ENCODE assay signal across 9 cellular contexts in the genomic region with DNA sequence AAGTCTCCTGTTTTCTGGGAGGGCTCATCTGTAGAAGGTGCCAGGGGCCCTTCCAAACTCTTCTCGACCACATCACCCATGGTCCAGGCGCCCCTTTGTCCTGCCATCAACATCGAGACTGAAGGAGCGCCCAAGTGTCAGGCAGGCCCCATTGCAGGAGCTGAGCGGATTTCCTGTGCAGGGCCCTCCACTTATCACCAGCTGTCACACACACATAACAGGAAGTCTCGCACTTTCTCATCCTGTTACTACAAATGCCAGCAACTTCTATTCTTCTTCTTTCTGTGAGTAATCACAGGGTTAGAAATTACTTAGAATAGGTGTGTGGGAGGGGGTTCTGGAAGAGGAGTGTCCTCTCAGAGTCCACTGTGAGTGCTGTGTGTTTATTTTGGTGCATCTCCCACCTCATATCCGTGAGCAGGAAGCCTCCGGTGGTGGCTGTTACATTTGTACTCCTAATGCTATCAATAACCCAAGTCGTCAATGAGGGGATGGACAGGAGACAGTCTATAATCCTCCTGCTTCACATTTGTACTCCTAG. TPM values are rescaled to one million over a fixed set of nuclear protein-coding genes. Genes with fewer than 3 reads are reported as not detected.
DNase-seq lines count a peak whose midpoint lies in the region; ATAC-seq, FAIRE-seq and TF ChIP-seq lines count a peak whose summit lies in the region.
"Had no signal": no experiment of that assay in that cellular context is flagged by ENCODE, and none has a peak within 500 bp of the region (broad histone marks: within the 10 kb centered on the region; RNA-seq: fewer than 3 reads in every experiment).

A gene with protein sequence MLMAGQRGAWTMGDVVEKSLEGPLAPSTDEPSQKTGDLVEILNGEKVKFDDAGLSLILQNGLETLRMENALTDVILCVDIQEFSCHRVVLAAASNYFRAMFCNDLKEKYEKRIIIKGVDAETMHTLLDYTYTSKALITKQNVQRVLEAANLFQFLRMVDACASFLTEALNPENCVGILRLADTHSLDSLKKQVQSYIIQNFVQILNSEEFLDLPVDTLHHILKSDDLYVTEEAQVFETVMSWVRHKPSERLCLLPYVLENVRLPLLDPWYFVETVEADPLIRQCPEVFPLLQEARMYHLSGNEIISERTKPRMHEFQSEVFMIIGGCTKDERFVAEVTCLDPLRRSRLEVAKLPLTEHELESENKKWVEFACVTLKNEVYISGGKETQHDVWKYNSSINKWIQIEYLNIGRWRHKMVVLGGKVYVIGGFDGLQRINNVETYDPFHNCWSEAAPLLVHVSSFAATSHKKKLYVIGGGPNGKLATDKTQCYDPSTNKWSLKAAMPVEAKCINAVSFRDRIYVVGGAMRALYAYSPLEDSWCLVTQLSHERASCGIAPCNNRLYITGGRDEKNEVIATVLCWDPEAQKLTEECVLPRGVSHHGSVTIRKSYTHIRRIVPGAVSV (minus strand): TSS at position 166 of the 541 bp plus-strand sequence. CDS start 53 bp downstream, at position 113.

- TF ChIP-seq CTCF in nephron (IDR thresholded peaks at IDR 0.05; ENCODE audit: unreplicated experiment in 3 of 3) (no peak), tibial artery (IDR thresholded peaks at IDR 0.05) (no peak)

- H3K27me3 ChIP-seq in tibial artery, result no peaks in the 10 kb centered on the region
- H3K27me3 ChIP-seq: pancreas had no signal

- no peaks in the 10 kb centered on the region for H3K36me3 ChIP-seq in tibial artery
- H3K36me3 ChIP-seq: pancreas had no signal

- H3K4me1 Mint-ChIP-seq in T-helper 1 cell treated with Interleukin-12 subunit alpha and Interleukin-12 subunit beta and Interleukin-4 antibody, amounts not matched to agents 30 μg/mL and 1 μg/mL, for 36 hours (ENCODE audit: low read depth), result peaks cover 44% of the 10 kb centered on the region
- H3K4me1 Mint-ChIP-seq in activated naive CD8-positive, alpha-beta T cell treated with anti-CD3 and anti-CD28 coated beads, Interleukin-2, amount 10 ng/mL, durations not matched to agents 7 days and 5 days, result peaks cover 34% of the 10 kb centered on the region
- no peaks in the 10 kb centered on the region for H3K4me1 Mint-ChIP-seq in nephron

- H3K4me1 ChIP-seq in tibial artery, result no peaks in the 10 kb centered on the region
- H3K4me1 ChIP-seq: pancreas had no signal

- H3K27ac Mint-ChIP-seq in T-helper 1 cell treated with Interleukin-12 subunit alpha and Interleukin-12 subunit beta and Interleukin-4 antibody, amounts not matched to agents 30 μg/mL and 1 μg/mL, for 36 hours, result peak within 1 kb of the TSS; percentile 99
- peak within 1 kb of the TSS; percentile 98 for H3K27ac Mint-ChIP-seq in activated naive CD8-positive, alpha-beta T cell treated with anti-CD3 and anti-CD28 coated beads, Interleukin-2, amount 10 ng/mL, durations not matched to agents 7 days and 5 days
- H3K27ac Mint-ChIP-seq in nephron, result peak within 1 kb of the TSS in 2 of 3 experiments; percentile 22 to 25

- no peaks in the 10 kb centered on the region for H3K9me3 ChIP-seq in tibial artery
- H3K9me3 ChIP-seq: pancreas had no signal

- POLR2A ChIA-PET in activated naive CD8-positive, alpha-beta T cell treated with anti-CD3 and anti-CD28 coated beads, Interleukin-2, amount 10 ng/mL, durations not matched to agents 7 days and 5 days (lab: Charles Lee), result interaction anchor here (0.6 to 1.6 kb wide), 7 partner anchors 17 to 142 kb away, joined by 3 to 7 read pairs (median 4); a partner anchor contains a TSS

- ATAC-seq in GM18858 (IDR thresholded peaks at IDR 0.05; ENCODE audit: unreplicated experiment) (peak; percentile 77), HG03039 (IDR thresholded peaks at IDR 0.05; ENCODE audit: unreplicated experiment) (peak; percentile 76)
- ATAC-seq in activated naive CD8-positive, alpha-beta T cell treated with anti-CD3 and anti-CD28 coated beads, Interleukin-2, amount 10 ng/mL, durations not matched to agents 7 days and 5 days (ENCODE audit: low read depth), result peak; percentile 92

- H3K36me3 Mint-ChIP-seq in T-helper 1 cell treated with Interleukin-12 subunit alpha and Interleukin-12 subunit beta and Interleukin-4 antibody, amounts not matched to agents 30 μg/mL and 1 μg/mL, for 36 hours (ENCODE audit: low read depth), result peaks cover 18% of the 10 kb centered on the region
- H3K36me3 Mint-ChIP-seq in activated naive CD8-positive, alpha-beta T cell treated with anti-CD3 and anti-CD28 coated beads, Interleukin-2, amount 10 ng/mL, durations not matched to agents 7 days and 5 days, result peaks cover 12% of the 10 kb centered on the region
- H3K36me3 Mint-ChIP-seq in nephron (ENCODE audit: low read depth), result no peaks in the 10 kb centered on the region

- peak within 1 kb of the TSS; percentile 5 to 16 for H3K4me3 ChIP-seq in tibial artery

- no peak for FAIRE-seq in H54 (lab: Jason Lieb, UNC)
- FAIRE-seq: pancreas had no signal

- H3K27me3 Mint-ChIP-seq in T-helper 1 cell treated with Interleukin-12 subunit alpha and Interleukin-12 subunit beta and Interleukin-4 antibody, amounts not matched to agents 30 μg/mL and 1 μg/mL, for 36 hours (ENCODE audit: low read depth), result no peaks in the 10 kb centered on the region
- H3K27me3 Mint-ChIP-seq in activated naive CD8-positive, alpha-beta T cell treated with anti-CD3 and anti-CD28 coated beads, Interleukin-2, amount 10 ng/mL, durations not matched to agents 7 days and 5 days, result no peaks in the 10 kb centered on the region
- no peaks in the 10 kb centered on the region for H3K27me3 Mint-ChIP-seq in nephron (ENCODE audit: low read depth)

- H3K27ac ChIP-seq in tibial artery, result no peak within 1 kb of the TSS

- peak within 1 kb of the TSS; percentile 99 for H3K4me3 Mint-ChIP-seq in T-helper 1 cell treated with Interleukin-12 subunit alpha and Interleukin-12 subunit beta and Interleukin-4 antibody, amounts not matched to agents 30 μg/mL and 1 μg/mL, for 36 hours
- H3K4me3 Mint-ChIP-seq in activated naive CD8-positive, alpha-beta T cell treated with anti-CD3 and anti-CD28 coated beads, Interleukin-2, amount 10 ng/mL, durations not matched to agents 7 days and 5 days, result peak within 1 kb of the TSS; percentile 98
- H3K4me3 Mint-ChIP-seq in nephron, result peak within 1 kb of the TSS in 1 of 3 experiments; percentile 48

- intact Hi-C loops in tibial artery (cut with DNase I; ENCODE audit: low total_unique reads), result no loop called here

- no peak for TF ChIP-seq POLR2A in H54 (IDR thresholded peaks at IDR 0.05; ENCODE audit: low read depth, low read length)

- DNase-seq in activated naive CD8-positive, alpha-beta T cell treated with anti-CD3 and anti-CD28 coated beads, Interleukin-2, amount 10 ng/mL, durations not matched to agents 7 days and 5 days, result peak; percentile 72
- DNase-seq in tibial artery, result peak in 1 of 2 donors; percentile 41
- no peak for DNase-seq in H54 (ENCODE audit: insufficient read length, low spot score)
- DNase-seq in putamen (ENCODE audit: low spot score), result no peak

- H3K9me3 Mint-ChIP-seq in T-helper 1 cell treated with Interleukin-12 subunit alpha and Interleukin-12 subunit beta and Interleukin-4 antibody, amounts not matched to agents 30 μg/mL and 1 μg/mL, for 36 hours, result no peaks in the 10 kb centered on the region
- no peaks in the 10 kb centered on the region for H3K9me3 Mint-ChIP-seq in activated naive CD8-positive, alpha-beta T cell treated with anti-CD3 and anti-CD28 coated beads, Interleukin-2, amount 10 ng/mL, durations not matched to agents 7 days and 5 days
- H3K9me3 Mint-ChIP-seq in nephron, result no peaks in the 10 kb centered on the region

RNA-seq across cellular contexts. Expression of the gene that starts here (rescaled TPM):
- total RNA-seq in activated naive CD8-positive, alpha-beta T cell treated with anti-CD3 and anti-CD28 coated beads, Interleukin-2, amount 10 ng/mL, durations not matched to agents 7 days and 5 days, result 10 to 100 TPM; 34.1 to 36.9 TPM

Comparison
In these comparisons a context has a peak if more than half of its experiments do, and no peak if none do; other contexts are left out.
1. H3K27ac Mint-ChIP-seq: peak in every context shown above with its lines; median percentile 99 in T-helper 1 cell treated with Interleukin-12 subunit alpha and Interleukin-12 subunit beta and Interleukin-4 antibody, amounts not matched to agents 30 μg/mL and 1 μg/mL, for 36 hours; 98 in activated naive CD8-positive, alpha-beta T cell treated with anti-CD3 and anti-CD28 coated beads, Interleukin-2, amount 10 ng/mL, durations not matched to agents 7 days and 5 days; 24 in nephron.